8 cellular contexts compared by ENCODE assay signal in the genomic region with DNA sequence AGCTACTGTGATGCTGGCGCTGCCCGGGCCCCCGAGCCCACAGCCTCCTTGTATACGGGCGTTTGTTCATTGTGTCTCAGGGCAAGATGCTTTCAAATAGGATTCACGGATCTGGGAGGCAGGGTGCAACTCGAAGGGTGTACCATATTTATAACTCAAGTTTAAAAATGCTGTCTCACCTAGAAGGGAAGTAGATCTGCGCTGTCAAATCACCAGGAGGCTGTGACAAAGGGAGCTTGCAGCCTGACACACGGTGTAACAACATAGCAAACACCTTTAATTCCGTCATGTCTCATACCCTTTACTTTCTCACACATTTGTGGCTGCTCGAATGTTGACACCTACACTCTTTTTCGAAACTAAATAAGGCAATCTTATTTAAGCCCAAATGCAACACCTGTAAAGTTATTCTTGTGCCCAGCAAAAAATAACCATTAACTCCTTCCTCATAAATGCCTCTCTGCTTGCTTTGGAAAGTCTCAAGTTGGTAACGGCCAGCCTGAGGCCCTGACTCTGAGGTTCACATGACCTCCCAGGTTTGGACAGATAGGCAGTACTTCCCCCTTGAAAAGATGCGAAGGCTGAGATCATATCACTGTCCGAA. TPM values are rescaled to one million over a fixed set of nuclear protein-coding genes. Genes with fewer than 3 reads are reported as not detected.
DNase-seq lines count a peak whose midpoint lies in the region; ATAC-seq and FAIRE-seq lines count a peak whose summit lies in the region.

No MANE protein-coding gene starts in this region.

- H3K27ac ChIP-seq in adipose tissue (ENCODE audit: low read depth, low read length), result peak overlapping the region; percentile 62

- peaks cover 66 to 88% of the 10 kb centered on the region in 2 donors for H3K4me1 Mint-ChIP-seq in stimulated activated naive B cell treated with anti-CD40 and anti-IgM and Interleukin-4, amounts not matched to agents 10 μg/mL and 1 μg/mL and 100 μg/mL, for 72 hours

- H3K4me3 Mint-ChIP-seq in stimulated activated naive B cell treated with anti-CD40 and anti-IgM and Interleukin-4, amounts not matched to agents 10 μg/mL and 1 μg/mL and 100 μg/mL, for 72 hours, result peak overlapping the region; percentile 53 to 80

- ATAC-seq in HG03378 (IDR thresholded peaks at IDR 0.05; ENCODE audit: unreplicated experiment), result peak; percentile 39
- peak; percentile 55 to 67 for ATAC-seq in stimulated activated naive B cell treated with anti-CD40 and anti-IgM and Interleukin-4, amounts not matched to agents 10 μg/mL and 1 μg/mL and 100 μg/mL, for 72 hours (replicated peaks)
- no peak for ATAC-seq in HG03175 (IDR thresholded peaks at IDR 0.05; ENCODE audit: unreplicated experiment)

- WGBS in adipose tissue, 3 donors, result 37 to 82% (median 41%) methylated on average over 15 of the region's 15 CpGs

- H3K27ac Mint-ChIP-seq in stimulated activated naive B cell treated with anti-CD40 and anti-IgM and Interleukin-4, amounts not matched to agents 10 μg/mL and 1 μg/mL and 100 μg/mL, for 72 hours, result peak overlapping the region; percentile 75

- no peaks in the 10 kb centered on the region for H3K27me3 Mint-ChIP-seq in stimulated activated naive B cell treated with anti-CD40 and anti-IgM and Interleukin-4, amounts not matched to agents 10 μg/mL and 1 μg/mL and 100 μg/mL, for 72 hours

- FAIRE-seq in GM19239 (lab: Jason Lieb, UNC), result no peak

- DNase-seq in islet precursor cell (peak; percentile 56), NCI-H748 treated with DMSO at 0.1 percent for 48 hours (lab: John Stamatoyannopoulos, UW) (no peak), GM19239 (ENCODE audit: insufficient read length, low spot score) (no peak)
- no peak for DNase-seq in stimulated activated naive B cell treated with anti-CD40 and anti-IgM and Interleukin-4, amounts not matched to agents 10 μg/mL and 1 μg/mL and 100 μg/mL, for 72 hours
- DNase-seq in stimulated activated naive CD4-positive, alpha-beta T cell treated with Interleukin-2 at 50 U/mL for 16 hours (lab: John Stamatoyannopoulos, UW), result no peak

- H3K9me3 Mint-ChIP-seq in stimulated activated naive B cell treated with anti-CD40 and anti-IgM and Interleukin-4, amounts not matched to agents 10 μg/mL and 1 μg/mL and 100 μg/mL, for 72 hours, result no peaks in the 10 kb centered on the region

- H3K36me3 Mint-ChIP-seq in stimulated activated naive B cell treated with anti-CD40 and anti-IgM and Interleukin-4, amounts not matched to agents 10 μg/mL and 1 μg/mL and 100 μg/mL, for 72 hours, result peaks cover under 1 to 19% of the 10 kb centered on the region in 2 donors

RNA-seq across cellular contexts. Expression of a gene that starts 11.7 kb away (rescaled TPM):
- 10 to 100 TPM in 2 of 3 donors, 1 to 10 TPM in 1; 5.6 to 92.6 (median 76.3) TPM for polyA plus RNA-seq in adipose tissue
